Comparison of ENCODE assay signal across 19 cellular contexts in genomic region chr4:168856312-168856711, GRCh38.
DNase-seq lines count a peak whose midpoint lies in the region; ATAC-seq, FAIRE-seq and TF ChIP-seq lines count a peak whose summit lies in the region.
"Had no signal": no experiment of that assay in that cellular context is flagged by ENCODE, and none has a peak within 500 bp of the region (broad histone marks: within the 10 kb centered on the region; RNA-seq: fewer than 3 reads in every experiment).

No MANE protein-coding gene starts in this region.

- no peaks in the 10 kb centered on the region for H4K20me1 ChIP-seq in Loucy (ENCODE audit: insufficient read depth, low read length, poor library complexity, severe bottlenecking)
- no peaks in the 10 kb centered on the region for H4K20me1 ChIP-seq in GM12878 (ENCODE audit: control insufficient read depth, insufficient read depth)

- H3K4me2 ChIP-seq in Loucy (ENCODE audit: low read depth, low read length, poor library complexity, severe bottlenecking) (peak overlapping the region; percentile 61), GM12878 (ENCODE audit: control insufficient read depth, insufficient read depth) (no peak overlapping the region)

- DNase-seq in GM12878 (ENCODE audit: low read depth, low spot score) (no peak), iris pigment epithelial cell (ENCODE audit: low read depth) (peak; percentile 93), transverse colon (no peak)
- DNase-seq: activated T-cell treated with anti-CD3 and anti-CD28 coated beads, Interleukin-2, amount 50 U/mL, for 24 hours; COR-L47; left ventricle myocardium superior; NCI-H1436; NCI-H774; occipital lobe; SIG-M5; stimulated activated CD4-positive, alpha-beta T cell treated with anti-CD3 and anti-CD28 coated beads, Interleukin-2, amount 100 ng/mL, for 48 hours; stimulated activated naive CD8-positive, alpha-beta T cell treated with anti-CD3 and anti-CD28 coated beads, Interleukin-15, Interleukin-2, amounts not matched to agents 100 U/mL and 50 U/mL, for 24 hours had no signal

- TF ChIP-seq POLR2A in GM12878 (IDR thresholded peaks at IDR 0.05; ENCODE audit: low read depth, low read length) (no peak), transverse colon (IDR thresholded peaks at IDR 0.05) (no peak)

- H3K9me3 ChIP-seq in Loucy (ENCODE audit: insufficient read depth, low read depth, low read length) (no peaks in the 10 kb centered on the region), GM12878 (replicated peaks; ENCODE audit: control insufficient read depth, insufficient read depth, low read length) (no peaks in the 10 kb centered on the region; the same call in 2 of the 3 replicates), transverse colon (no peaks in the 10 kb centered on the region)

- TF ChIP-seq EP300 in GM12878 (IDR thresholded peaks at IDR 0.05; ENCODE audit: borderline replicate concordance in 1 of 2, control insufficient read depth in 1 of 2, low read depth in 2 of 2, low read length in 2 of 2) = no peak
- no peak for TF ChIP-seq EP300 in transverse colon (IDR thresholded peaks at IDR 0.05; ENCODE audit: low read depth)

- H3K36me3 ChIP-seq in Loucy (ENCODE audit: insufficient read depth, low read length) (no peaks in the 10 kb centered on the region), GM12878 (ENCODE audit: control insufficient read depth in 2 of 2, insufficient read depth in 2 of 2, low read length in 1 of 2) (no peaks in the 10 kb centered on the region), transverse colon (no peaks in the 10 kb centered on the region)

- H3K9me2 ChIP-seq in Loucy (replicated peaks; ENCODE audit: low read depth, low read length) = no peaks in the 10 kb centered on the region

- H3K4me1 ChIP-seq in Loucy (ENCODE audit: insufficient read depth, low read length, poor library complexity, severe bottlenecking) (peaks cover 54% of the 10 kb centered on the region), GM12878 (ENCODE audit: control insufficient read depth, insufficient read depth, low read length) (peaks cover 10% of the 10 kb centered on the region), transverse colon (peaks cover 0 to 64% (median 11%) of the 10 kb centered on the region in 4 donors)

- whole genome bisulfite sequencing in GM12878 (ENCODE audit: insufficient coverage, insufficient replicate concordance, low lambda C conversion rate, missing lambda C conversion rate) = 0% methylated on average over 2 of the region's 2 CpGs
- WGBS in transverse colon (ENCODE audit: low coverage in 1 of 2), 2 donors = 40 to 46% methylated on average over 1 to 2 of the region's 2 CpGs

- POLR2A ChIA-PET in GM12878 (lab: Charles Lee) = interaction anchor here (0.5 kb wide), 1 partner anchor 154 kb away, joined by 3 read pairs; the partner anchor contains the start of gene CBR4

- TF ChIP-seq CTCF in Loucy (conservative IDR thresholded peaks at IDR 0.05; ENCODE audit: low read length) = no peak
- TF ChIP-seq CTCF in GM12878 (IDR thresholded peaks at IDR 0.05 in 2 of 3, conservative IDR thresholded peaks at IDR 0.05 in 1 of 3; ENCODE audit: control insufficient read depth in 2 of 3, extremely low read depth in 1 of 3, insufficient read depth in 1 of 3, low read depth in 3 of 3, low read length in 3 of 3) = no peak
- no peak for TF ChIP-seq CTCF in transverse colon (IDR thresholded peaks at IDR 0.05)

- peaks cover 15% of the 10 kb centered on the region; the same call in 1 of the 2 replicates for H3F3A ChIP-seq in Loucy (ENCODE audit: low read depth)

- no peak for ATAC-seq in GM12878
- no peak for ATAC-seq in HG03354 (IDR thresholded peaks at IDR 0.05; ENCODE audit: poor library complexity, severe bottlenecking, unreplicated experiment)
- no peak for ATAC-seq in GM18909 (IDR thresholded peaks at IDR 0.05; ENCODE audit: poor library complexity, unreplicated experiment)
- no peak for ATAC-seq in HG02588 (IDR thresholded peaks at IDR 0.05; ENCODE audit: unreplicated experiment)
- ATAC-seq: left ventricle myocardium superior; stimulated activated naive CD8-positive, alpha-beta T cell treated with anti-CD3 and anti-CD28 coated beads, Interleukin-15, Interleukin-2, amounts not matched to agents 100 U/mL and 50 U/mL, for 24 hours; WTC11 had no signal

- SMC1A ChIA-PET in GM12878 (lab: Charles Lee; ENCODE audit: uncharacterized antibody, unreplicated experiment) = interaction anchor here (1.2 to 1.5 kb wide), 3 partner anchors 11 to 22 kb away, joined by 3 to 7 read pairs (median 4); no protein-coding TSS in a partner anchor

- H3K9ac ChIP-seq in Loucy (ENCODE audit: low read depth, low read length, poor library complexity, severe bottlenecking) = no peak overlapping the region
- no peak overlapping the region for H3K9ac ChIP-seq in GM12878 (ENCODE audit: control insufficient read depth, insufficient read depth, low read length)

- TF ChIP-seq RAD21 in GM12878 (IDR thresholded peaks at IDR 0.05; ENCODE audit: insufficient read depth, low read depth, low read length) = no peak

- FAIRE-seq in GM12878 (lab: Jason Lieb, UNC) = no peak
- FAIRE-seq: bronchial epithelial cell, H54 had no signal

- H3K27ac ChIP-seq in GM12878 (ENCODE audit: control insufficient read depth, insufficient read depth) = no peak overlapping the region
- peak overlapping the region; percentile 72 to 84 (median 76) for H3K27ac ChIP-seq in transverse colon

- BruUV-seq in GM12878 (replicated peaks; lab: Mats Ljungman, UMichigan) = no TSS peak

- H3K27me3 ChIP-seq in Loucy (ENCODE audit: insufficient read depth, low read length, poor library complexity, severe bottlenecking) (no peaks in the 10 kb centered on the region), GM12878 (replicated peaks in 1 of 2; ENCODE audit: control insufficient read depth in 2 of 2, insufficient read depth in 2 of 2, low read length in 1 of 2) (no peaks in the 10 kb centered on the region), transverse colon (no peaks in the 10 kb centered on the region)

- H3K79me2 ChIP-seq in Loucy (ENCODE audit: insufficient read depth, low read length) = peaks cover 10% of the 10 kb centered on the region; the same call in 1 of the 2 replicates
- H3K79me2 ChIP-seq in GM12878 (ENCODE audit: control insufficient read depth, insufficient read depth, low read length) = no peaks in the 10 kb centered on the region

- H3K4me3 ChIP-seq in Loucy (ENCODE audit: low read length, poor library complexity, severe bottlenecking) (peak overlapping the region; percentile 41), GM12878 (no peak overlapping the region), transverse colon (no peak overlapping the region)

- CTCF ChIA-PET in GM12878 (lab: Yijun Ruan, JAX) = interaction anchor here (1.2 kb wide), 1 partner anchor 15 kb away, joined by 3 read pairs; no protein-coding TSS in a partner anchor

- in situ Hi-C loops in GM12878 (cut with MboI) (no loop called here), transverse colon (cut with MboI; ENCODE audit: low pct_ligation_motif_present in 1 of 4, low pct_unique_long_range_greater_than_20kb in 1 of 4, low sequenced_read_pairs in 3 of 4) (no loop called here)

- intact Hi-C loops in GM12878 (cut with micrococcal nuclease; ENCODE audit: unreplicated experiment) (no loop called here), transverse colon (cut with DNase I; ENCODE audit: low total_unique reads) (no loop called here)

- H2AFZ ChIP-seq in Loucy (ENCODE audit: low read length) (no peak overlapping the region), GM12878 (ENCODE audit: control insufficient read depth, low read depth, low read length) (no peak overlapping the region)

- RAD21 ChIA-PET in GM12878 (lab: Charles Lee; ENCODE audit: unreplicated experiment) = no interaction called here

TF ChIP-seq in GM12878, 131 proteins besides CTCF, POLR2A, EP300 and RAD21:
- TF ChIP-seq IKZF2 (IDR thresholded peaks at IDR 0.05) = peak in 1 of 2 experiments; percentile 53; a peak in 2 of 4 replicates
- no peak for TF ChIP-seq TBL1XR1 (IDR thresholded peaks at IDR 0.05; ENCODE audit: low read depth, low read length)
- no peak for TF ChIP-seq YY1 (IDR thresholded peaks at IDR 0.05; ENCODE audit: low read depth, low read length)
- TF ChIP-seq IKZF1 (conservative IDR thresholded peaks at IDR 0.05) = peak; percentile 59
- TF ChIP-seq SKIL (IDR thresholded peaks at IDR 0.05; ENCODE audit: low read depth, poor library complexity, severe bottlenecking) = no peak
- no peak for TF ChIP-seq NFIC (IDR thresholded peaks at IDR 0.05; ENCODE audit: low read depth, low read length)
- TF ChIP-seq CREB1 (IDR thresholded peaks at IDR 0.05; ENCODE audit: low read depth) = no peak
- TF ChIP-seq TCF12 (IDR thresholded peaks at IDR 0.05; ENCODE audit: low read depth, low read length) = no peak
- no peak for TF ChIP-seq HCFC1 (IDR thresholded peaks at IDR 0.05; ENCODE audit: low read length)
- no peak for TF ChIP-seq BMI1 (IDR thresholded peaks at IDR 0.05; ENCODE audit: borderline replicate concordance)
- TF ChIP-seq ZSCAN29 (IDR thresholded peaks at IDR 0.05) = no peak
